26 cellular contexts compared by ENCODE assay signal in the genomic region with DNA sequence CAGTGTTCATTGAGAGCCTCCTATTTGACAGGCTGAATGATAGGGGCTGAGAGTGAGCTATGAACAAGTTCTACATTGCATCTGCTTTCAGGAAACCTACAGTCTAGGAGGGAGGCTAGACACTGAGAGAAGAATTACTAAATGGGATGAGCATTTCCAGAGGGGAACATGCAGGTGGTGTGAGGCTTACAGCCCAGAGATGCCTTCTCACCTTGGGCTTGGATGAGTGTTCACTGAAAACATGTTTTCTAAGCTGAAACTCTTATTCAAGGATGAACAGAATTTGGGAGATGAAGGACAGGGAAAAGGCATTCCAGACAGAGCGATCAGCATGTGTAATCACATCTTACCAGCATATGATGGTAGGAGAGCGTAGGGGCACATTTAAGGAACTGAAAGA.
"Had no signal": no experiment of that assay in that cellular context is flagged by ENCODE, and none has a peak within 500 bp of the region (broad histone marks: within the 10 kb centered on the region; RNA-seq: fewer than 3 reads in every experiment).

No MANE protein-coding gene starts in this region.

- H3K27ac ChIP-seq: brain microvascular endothelial cell, coronary artery, dorsolateral prefrontal cortex, heart left ventricle, WERI-Rb-1 had no signal

- H3K27me3 ChIP-seq: brain microvascular endothelial cell, dorsolateral prefrontal cortex, heart left ventricle had no signal

- DNase-seq: activated B cell treated with CpG ODN at 0.5 μM for 24 hours; activated CD4-positive, alpha-beta T cell treated with anti-CD3 and anti-CD28 coated beads for 48 hours; activated CD4-positive, alpha-beta T cell treated with anti-CD3 and anti-CD28 coated beads, Interleukin-2, amount 50 U/mL, for 1 hour; activated CD4-positive, alpha-beta T cell treated with anti-CD3 and anti-CD28 coated beads, Interleukin-2, amount 50 U/mL, for 48 hours; activated CD8-positive, alpha-beta memory T cell treated with anti-CD3 and anti-CD28 coated beads for 24 hours; activated CD8-positive, alpha-beta T cell treated with anti-CD3 and anti-CD28 coated beads for 36 hours; activated effector memory CD4-positive, alpha-beta T cell treated with Interleukin-2 at 50 U/mL for 16 hours; activated gamma-delta T cell treated with Interleukin-2 at 50 U/mL for 16 hours; activated naive CD4-positive, alpha-beta T cell treated with anti-CD3 and anti-CD28 coated beads, Interleukin-2, amount 50 U/mL, for 16 hours; activated naive CD4-positive, alpha-beta T cell treated with Interleukin-2 at 50 U/mL for 16 hours; activated T-cell treated with anti-CD3 and anti-CD28 coated beads, Interleukin-2, amount 50 U/mL, for 4 hours; amniotic stem cell; anterior cingulate cortex; brain microvascular endothelial cell; dorsolateral prefrontal cortex; effector memory CD4-positive, alpha-beta T cell; endodermal cell; foreskin fibroblast; glutamatergic neuron; heart left ventricle; T1000; WERI-Rb-1 had no signal

- ATAC-seq: activated CD4-positive, CD25-positive, alpha-beta regulatory T cell treated with anti-CD3 and anti-CD28 coated beads, Interleukin-2, amount 50 U/mL, for 24 hours; activated CD8-positive, alpha-beta T cell treated with anti-CD3 and anti-CD28 coated beads for 36 hours; activated T-cell treated with anti-CD3 and anti-CD28 coated beads, Interleukin-2, amount 50 U/mL, for 4 hours; activated T-helper 17 cell treated with anti-CD3 and anti-CD28 coated beads, Interleukin-2, amount 50 U/mL, for 72 hours; esophagus mucosa; heart left ventricle had no signal

- H3K36me3 ChIP-seq: brain microvascular endothelial cell, heart left ventricle, WERI-Rb-1 had no signal

- H3K4me3 ChIP-seq: coronary artery, dorsolateral prefrontal cortex, heart left ventricle had no signal

- H3K4me1 ChIP-seq: heart left ventricle had no signal
